Comparison of ENCODE assay signal across 9 cellular contexts in the genomic region with DNA sequence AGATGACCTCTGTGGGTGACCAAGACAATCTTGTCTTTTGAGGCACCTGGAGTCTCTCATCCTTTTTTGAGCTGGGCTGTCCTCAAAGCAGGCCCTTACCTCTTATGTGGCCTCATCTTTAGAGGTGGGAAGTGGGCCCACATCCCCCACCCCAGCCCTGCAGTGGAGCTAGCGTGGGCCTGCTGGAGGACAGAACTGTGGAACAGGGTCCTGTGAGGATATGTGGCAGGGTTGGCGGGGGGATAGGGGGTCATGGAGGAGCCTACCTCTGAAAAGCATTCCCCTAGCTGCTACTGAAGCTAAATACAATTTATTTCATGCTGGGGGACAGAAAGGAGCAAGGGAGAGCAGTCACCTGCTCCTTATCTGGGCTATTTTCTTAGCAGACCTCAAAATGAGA. TPM values are rescaled to one million over a fixed set of nuclear protein-coding genes. Genes with fewer than 3 reads are reported as not detected.
DNase-seq lines count a peak whose midpoint lies in the region; ATAC-seq lines count a peak whose summit lies in the region.
"Had no signal": no experiment of that assay in that cellular context is flagged by ENCODE, and none has a peak within 500 bp of the region (broad histone marks: within the 10 kb centered on the region; RNA-seq: fewer than 3 reads in every experiment).

No MANE protein-coding gene starts in this region.

- peak overlapping the region; percentile 53 for H3K27ac Mint-ChIP-seq in activated T-helper 17 cell treated with anti-CD3 and anti-CD28 coated beads, Interleukin-2, amount 50 U/mL, for 72 hours
- peak overlapping the region; percentile 60 for H3K27ac Mint-ChIP-seq in stimulated activated naive B cell treated with anti-CD40 and anti-IgM and Interleukin-4, amounts not matched to agents 10 μg/mL and 1 μg/mL and 100 μg/mL, for 72 hours
- H3K27ac Mint-ChIP-seq: endodermal cell had no signal

- ATAC-seq in activated T-helper 17 cell treated with anti-CD3 and anti-CD28 coated beads, Interleukin-2, amount 50 U/mL, for 72 hours (replicated peaks) = no peak
- ATAC-seq in stimulated activated naive B cell treated with anti-CD40 and anti-IgM and Interleukin-4, amounts not matched to agents 10 μg/mL and 1 μg/mL and 100 μg/mL, for 72 hours (replicated peaks) = peak in 1 of 2 donors; percentile 3
- ATAC-seq in GM21515 (IDR thresholded peaks at IDR 0.05; ENCODE audit: unreplicated experiment) (no peak), GM21576 (IDR thresholded peaks at IDR 0.05; ENCODE audit: unreplicated experiment) (no peak)

- no peak overlapping the region for H3K4me3 Mint-ChIP-seq in activated T-helper 17 cell treated with anti-CD3 and anti-CD28 coated beads, Interleukin-2, amount 50 U/mL, for 72 hours
- peak overlapping the region in 1 of 2 donors; percentile 18 for H3K4me3 Mint-ChIP-seq in stimulated activated naive B cell treated with anti-CD40 and anti-IgM and Interleukin-4, amounts not matched to agents 10 μg/mL and 1 μg/mL and 100 μg/mL, for 72 hours
- H3K4me3 Mint-ChIP-seq: endodermal cell had no signal

- H3K27me3 Mint-ChIP-seq in activated T-helper 17 cell treated with anti-CD3 and anti-CD28 coated beads, Interleukin-2, amount 50 U/mL, for 72 hours = no peaks in the 10 kb centered on the region
- H3K27me3 Mint-ChIP-seq in stimulated activated naive B cell treated with anti-CD40 and anti-IgM and Interleukin-4, amounts not matched to agents 10 μg/mL and 1 μg/mL and 100 μg/mL, for 72 hours = no peaks in the 10 kb centered on the region

- H3K4me1 Mint-ChIP-seq in activated T-helper 17 cell treated with anti-CD3 and anti-CD28 coated beads, Interleukin-2, amount 50 U/mL, for 72 hours = peaks cover 3% of the 10 kb centered on the region
- peaks cover 24 to 32% of the 10 kb centered on the region in 2 donors for H3K4me1 Mint-ChIP-seq in stimulated activated naive B cell treated with anti-CD40 and anti-IgM and Interleukin-4, amounts not matched to agents 10 μg/mL and 1 μg/mL and 100 μg/mL, for 72 hours

- peaks cover 34% of the 10 kb centered on the region for H3K36me3 Mint-ChIP-seq in activated T-helper 17 cell treated with anti-CD3 and anti-CD28 coated beads, Interleukin-2, amount 50 U/mL, for 72 hours (ENCODE audit: low read depth)
- peaks cover 42 to 70% of the 10 kb centered on the region in 2 donors for H3K36me3 Mint-ChIP-seq in stimulated activated naive B cell treated with anti-CD40 and anti-IgM and Interleukin-4, amounts not matched to agents 10 μg/mL and 1 μg/mL and 100 μg/mL, for 72 hours

- DNase-seq in globus pallidus (ENCODE audit: low spot score) (peak; percentile 15), foreskin melanocyte (no peak)
- DNase-seq in stimulated activated naive B cell treated with anti-CD40 and anti-IgM and Interleukin-4, amounts not matched to agents 10 μg/mL and 1 μg/mL and 100 μg/mL, for 72 hours = no peak
- DNase-seq: stimulated activated naive CD4-positive, alpha-beta T cell had no signal

- H3K9me3 Mint-ChIP-seq in activated T-helper 17 cell treated with anti-CD3 and anti-CD28 coated beads, Interleukin-2, amount 50 U/mL, for 72 hours = no peaks in the 10 kb centered on the region
- no peaks in the 10 kb centered on the region for H3K9me3 Mint-ChIP-seq in stimulated activated naive B cell treated with anti-CD40 and anti-IgM and Interleukin-4, amounts not matched to agents 10 μg/mL and 1 μg/mL and 100 μg/mL, for 72 hours
- H3K9me3 Mint-ChIP-seq: endodermal cell had no signal

RNA-seq across cellular contexts. Expression of gene GPD1, which starts 0.5 kb away (rescaled TPM):
- total RNA-seq in activated T-helper 17 cell treated with anti-CD3 and anti-CD28 coated beads, Interleukin-2, amount 50 U/mL, for 72 hours = under 1 TPM in 1 of 2 donors, not detected in 1; 0.35 TPM
- total RNA-seq: glomerular endothelial cell had no signal

RNA-seq across cellular contexts. Expression of gene COX14, which starts 8.7 kb away (rescaled TPM):
- 10 to 100 TPM; 29.8 to 55.5 TPM for total RNA-seq in activated T-helper 17 cell treated with anti-CD3 and anti-CD28 coated beads, Interleukin-2, amount 50 U/mL, for 72 hours

RNA-seq across cellular contexts. Expression of gene SMARCD1, which starts 18.2 kb away (rescaled TPM):
- 10 to 100 TPM; 29.4 to 57.3 TPM for total RNA-seq in activated T-helper 17 cell treated with anti-CD3 and anti-CD28 coated beads, Interleukin-2, amount 50 U/mL, for 72 hours

RNA-seq across cellular contexts. Expression of gene ASIC1, which starts 46.0 kb away (rescaled TPM):
- 1 to 10 TPM in 1 of 2 donors, under 1 TPM in 1; 0.53 to 1.4 TPM for total RNA-seq in activated T-helper 17 cell treated with anti-CD3 and anti-CD28 coated beads, Interleukin-2, amount 50 U/mL, for 72 hours
